1 cellular context compared by ENCODE assay signal in the genomic region with DNA sequence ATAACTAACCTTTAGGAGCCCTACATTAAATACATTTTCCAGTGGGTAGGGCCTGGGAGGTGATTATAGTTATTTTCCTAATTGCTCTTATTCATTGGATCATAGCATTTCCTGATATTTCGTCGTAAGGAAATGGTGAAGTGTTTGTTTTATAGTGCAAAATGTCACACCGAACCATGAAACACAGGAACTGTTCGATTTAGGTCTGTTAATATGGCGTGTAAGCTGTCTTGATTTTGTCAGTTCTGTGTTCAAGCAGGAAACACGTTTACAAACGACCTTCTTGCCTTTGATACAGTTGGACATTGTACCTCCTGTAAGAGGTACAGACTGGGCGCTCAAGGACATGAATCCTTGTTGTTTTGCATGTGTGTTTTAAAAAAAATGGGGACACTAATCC.
TF ChIP-seq lines count a peak whose summit lies in the region.

No MANE protein-coding gene starts in this region.

TF ChIP-seq in endothelial cell of umbilical vein, 7 proteins besides CTCF, POLR2A, EP300 and RAD21:
- TF ChIP-seq MYC (IDR thresholded peaks at IDR 0.05; ENCODE audit: low read depth, low read length), result no peak
- TF ChIP-seq FOS (IDR thresholded peaks at IDR 0.05; ENCODE audit: borderline replicate concordance, insufficient read depth, low read length), result no peak
- no peak for TF ChIP-seq JUN (IDR thresholded peaks at IDR 0.05; ENCODE audit: borderline replicate concordance, insufficient read depth, insufficient read length, low read depth)
- TF ChIP-seq GATA2 (IDR thresholded peaks at IDR 0.05; ENCODE audit: insufficient read depth, insufficient read length, low read depth, low read length), result no peak
- TF ChIP-seq, protein P1, sequence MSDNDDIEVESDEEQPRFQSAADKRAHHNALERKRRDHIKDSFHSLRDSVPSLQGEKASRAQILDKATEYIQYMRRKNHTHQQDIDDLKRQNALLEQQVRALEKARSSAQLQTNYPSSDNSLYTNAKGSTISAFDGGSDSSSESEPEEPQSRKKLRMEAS (IDR thresholded peaks at IDR 0.05; ENCODE audit: insufficient read depth, insufficient read length), result no peak
- no peak for TF ChIP-seq POLR2AphosphoS5 (IDR thresholded peaks at IDR 0.05; ENCODE audit: insufficient read depth, low read depth, low read length)
- no peak for TF ChIP-seq EZH2 (IDR thresholded peaks at IDR 0.05; ENCODE audit: borderline replicate concordance, low read depth, low read length, severe bottlenecking)
TF ChIP-seq in endothelial cell of umbilical vein: peak in this region for 0.
